In genomic region chrX:140141444-140142029, GRCh38 we compare ENCODE assay signal across 10 cellular contexts.
DNase-seq lines count a peak whose midpoint lies in the region; ATAC-seq and TF ChIP-seq lines count a peak whose summit lies in the region.
"Had no signal": no experiment of that assay in that cellular context is flagged by ENCODE, and none has a peak within 500 bp of the region (broad histone marks: within the 10 kb centered on the region; RNA-seq: fewer than 3 reads in every experiment).

No MANE protein-coding gene starts in this region.

- peaks cover 4% of the 10 kb centered on the region for H3K27me3 Mint-ChIP-seq in progenitor cell of endocrine pancreas

- H3K4me1 ChIP-seq in fibroblast of lung (ENCODE audit: control insufficient read depth, extremely low read depth, insufficient read depth, low read length): no peaks in the 10 kb centered on the region
- H3K4me1 ChIP-seq: SJSA1 had no signal

- H3K79me2 ChIP-seq in fibroblast of lung (ENCODE audit: control insufficient read depth, insufficient read depth, low read length): no peaks in the 10 kb centered on the region

- no peaks in the 10 kb centered on the region for H3K36me3 Mint-ChIP-seq in progenitor cell of endocrine pancreas (ENCODE audit: insufficient read depth)

- no peak overlapping the region for H3K9ac ChIP-seq in fibroblast of lung (ENCODE audit: insufficient read depth, low read length)

- H3K9me3 ChIP-seq in fibroblast of lung (ENCODE audit: control insufficient read depth, insufficient read depth, low read depth, low read length): no peaks in the 10 kb centered on the region
- H3K9me3 ChIP-seq: mucosa of descending colon, SJSA1 had no signal

- H3K27me3 ChIP-seq in fibroblast of lung (ENCODE audit: control insufficient read depth, insufficient read depth, low read length): no peaks in the 10 kb centered on the region
- H3K27me3 ChIP-seq: SJSA1 had no signal

- H3K4me2 ChIP-seq in fibroblast of lung (ENCODE audit: extremely low read depth, insufficient read depth, low read length): no peak overlapping the region

- H3K27ac ChIP-seq in fibroblast of lung (ENCODE audit: insufficient read depth, low read length): no peak overlapping the region
- H3K27ac ChIP-seq: SJSA1 had no signal

- no peaks in the 10 kb centered on the region for H4K20me1 ChIP-seq in fibroblast of lung (ENCODE audit: control insufficient read depth, extremely low read depth, insufficient read depth, low read length)

- H3K4me3 ChIP-seq in fibroblast of lung (replicated peaks in 1 of 4; ENCODE audit: control extremely low read depth in 1 of 4, insufficient read depth in 1 of 4, low read depth in 3 of 4, low read length in 4 of 4): no peak overlapping the region
- H3K4me3 ChIP-seq: mucosa of descending colon, SJSA1 had no signal

- no peak overlapping the region for H2AFZ ChIP-seq in fibroblast of lung (ENCODE audit: low read length)

- TF ChIP-seq CTCF in fibroblast of lung (conservative IDR thresholded peaks at IDR 0.05 in 1 of 2, IDR thresholded peaks at IDR 0.05 in 1 of 2; ENCODE audit: low read depth in 1 of 2, low read length in 2 of 2) (peak; percentile 53 to 71), progenitor cell of endocrine pancreas (IDR thresholded peaks at IDR 0.05; ENCODE audit: unreplicated experiment) (peak; percentile 75)

- H3K4me3 Mint-ChIP-seq in progenitor cell of endocrine pancreas (ENCODE audit: low read depth): no peak overlapping the region

- peak; percentile 67 for ATAC-seq in GM18858 (IDR thresholded peaks at IDR 0.05; ENCODE audit: unreplicated experiment)
- peak; percentile 68 for ATAC-seq in HG03565 (IDR thresholded peaks at IDR 0.05; ENCODE audit: unreplicated experiment)
- no peak for ATAC-seq in GM18520 (IDR thresholded peaks at IDR 0.05; ENCODE audit: unreplicated experiment)
- ATAC-seq in GM19455 (IDR thresholded peaks at IDR 0.05; ENCODE audit: unreplicated experiment): no peak
- ATAC-seq: mucosa of descending colon had no signal

- DNase-seq in Caki2 (ENCODE audit: low read depth) (peak; percentile 18), SW 1271 (lab: John Stamatoyannopoulos, UW) (peak; percentile 1 to 15), fibroblast of lung (ENCODE audit: low read depth in 2 of 2) (peak in 1 of 2 donors; percentile 28), progenitor cell of endocrine pancreas (ENCODE audit: low spot score, unreplicated experiment) (peak; percentile 46)

- H3K4me1 Mint-ChIP-seq in progenitor cell of endocrine pancreas (ENCODE audit: low read depth): no peaks in the 10 kb centered on the region

- H3K27ac Mint-ChIP-seq in progenitor cell of endocrine pancreas: no peak overlapping the region

- H3K9me3 Mint-ChIP-seq in progenitor cell of endocrine pancreas (ENCODE audit: low read depth): no peaks in the 10 kb centered on the region

- in situ Hi-C loops in Caki2 (cut with HindIII; ENCODE audit: low pct_unique_long_range_greater_than_20kb, low sequenced_read_pairs): no loop called here

- no peaks in the 10 kb centered on the region for H3K36me3 ChIP-seq in fibroblast of lung (ENCODE audit: control insufficient read depth, insufficient read depth, low read length)
- H3K36me3 ChIP-seq: SJSA1 had no signal

Comparison
In these comparisons a context has a peak if more than half of its experiments do, and no peak if none do; other contexts are left out.
1. ATAC-seq: peak in GM18858 (single experiment) and HG03565 (single experiment); none in GM18520 (single experiment) and GM19455 (single experiment).